19 cellular contexts compared by ENCODE assay signal in the genomic region with DNA sequence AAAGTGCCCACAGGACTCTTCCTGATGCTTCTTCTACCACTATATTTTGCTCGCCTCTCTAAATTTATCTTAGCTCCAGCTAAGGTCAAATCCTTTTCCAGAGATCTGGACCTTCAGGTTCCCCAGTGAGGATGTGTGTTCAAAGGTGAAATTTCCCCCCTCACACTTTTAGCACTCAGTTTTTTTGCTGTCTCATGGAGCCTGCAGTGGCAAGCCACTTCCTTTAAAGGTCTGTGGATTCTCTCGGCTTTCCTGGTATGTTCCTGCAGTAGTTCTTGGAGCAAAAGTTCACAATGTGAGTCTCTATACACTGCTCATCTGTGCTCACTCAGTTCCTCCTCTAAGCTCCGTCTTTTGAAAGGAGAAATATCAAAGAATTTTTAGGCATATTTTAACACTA.
DNase-seq lines count a peak whose midpoint lies in the region; ATAC-seq and TF ChIP-seq lines count a peak whose summit lies in the region.
"Had no signal": no experiment of that assay in that cellular context is flagged by ENCODE, and none has a peak within 500 bp of the region (broad histone marks: within the 10 kb centered on the region; RNA-seq: fewer than 3 reads in every experiment).

No MANE protein-coding gene starts in this region.

- peaks cover 28% of the 10 kb centered on the region for H3K9me3 ChIP-seq in H9 (ENCODE audit: control insufficient read depth, low read depth, low read length)
- peaks cover 0 to 8% (median 0%) of the 10 kb centered on the region in 3 donors for H3K9me3 ChIP-seq in gastroesophageal sphincter

- intact Hi-C loops in sciatic nerve (cut with DNase I): no loop called here

- no peak overlapping the region for H3K4ac ChIP-seq in H9 (ENCODE audit: low read depth, low read length)

- H3K4me3 ChIP-seq in gastroesophageal sphincter: no peak overlapping the region
- H3K4me3 ChIP-seq: heart left ventricle, stomach had no signal

- H3K27ac Mint-ChIP-seq in H9: peak overlapping the region in 2 of 3 experiments; percentile 14 to 75; a peak in 3 of 7 replicates
- H3K27ac Mint-ChIP-seq in WTC11: peak overlapping the region; percentile 90
- H3K27ac Mint-ChIP-seq: dendritic cell treated with granulocyte-macrophage colony-stimulating factor and Interleukin-4, amounts not matched to agents 40 ng/mL and 50 ng/mL, for 4 days; T-helper 2 cell treated with Interferon-gamma antibody and Interleukin-4, amounts not matched to agents 5 μg/mL and 100 μg/mL, for 36 hours had no signal

- H3K14ac ChIP-seq in H9 (ENCODE audit: insufficient read depth, low read length): no peak overlapping the region

- peaks cover 20 to 24% of the 10 kb centered on the region in 2 experiments for H3K9me3 Mint-ChIP-seq in H9
- peaks cover 40% of the 10 kb centered on the region for H3K9me3 Mint-ChIP-seq in WTC11

- H3K4me3 Mint-ChIP-seq in H9 (no peak overlapping the region), WTC11 (no peak overlapping the region)
- H3K4me3 Mint-ChIP-seq: dendritic cell treated with granulocyte-macrophage colony-stimulating factor and Interleukin-4, amounts not matched to agents 40 ng/mL and 50 ng/mL, for 4 days; T-helper 2 cell treated with Interferon-gamma antibody and Interleukin-4, amounts not matched to agents 5 μg/mL and 100 μg/mL, for 36 hours had no signal

- peak; percentile 17; the same call in 1 of the 2 replicates for ATAC-seq in WTC11
- peak; percentile 43 for ATAC-seq in gastroesophageal sphincter
- peak; percentile 42 for ATAC-seq in sciatic nerve
- ATAC-seq: heart left ventricle, right cardiac atrium had no signal

- no peak overlapping the region for H3K18ac ChIP-seq in H9 (ENCODE audit: insufficient read length, low read depth, low read length)

- no peak for TF ChIP-seq EP300 in gastroesophageal sphincter (IDR thresholded peaks at IDR 0.05)

- no peaks in the 10 kb centered on the region for H3K79me1 ChIP-seq in H9 (ENCODE audit: insufficient read depth, low read depth, low read length, poor library complexity, severe bottlenecking)

- CTCF ChIA-PET in WTC11 (lab: Charles Lee): no interaction called here

- H3K23me2 ChIP-seq in H9 (ENCODE audit: insufficient read length, low read depth, low read length, poor library complexity, severe bottlenecking): no peaks in the 10 kb centered on the region

- no peak overlapping the region for H2BK12ac ChIP-seq in H9 (ENCODE audit: insufficient read length, low read depth, low read length)

- no peaks in the 10 kb centered on the region for H3K27me3 ChIP-seq in H9 (ENCODE audit: insufficient read depth, low read length)
- no peaks in the 10 kb centered on the region for H3K27me3 ChIP-seq in gastroesophageal sphincter
- H3K27me3 ChIP-seq: heart left ventricle, stomach had no signal

- no peak overlapping the region for H3K9ac ChIP-seq in H9 (ENCODE audit: extremely low read depth, insufficient read length, low read length)

- H3K27ac ChIP-seq in H9 (ENCODE audit: insufficient read length, low read depth, low read length): no peak overlapping the region
- H3K27ac ChIP-seq in gastroesophageal sphincter: peak overlapping the region in 3 of 4 donors; percentile 64 to 83 (median 78)

- H3K4me1 ChIP-seq in H9 (ENCODE audit: insufficient read depth, low read length): no peaks in the 10 kb centered on the region; the same call in 1 of the 2 replicates
- H3K4me1 ChIP-seq in gastroesophageal sphincter: peaks cover 0 to 14% (median 0%) of the 10 kb centered on the region in 3 donors
- H3K4me1 ChIP-seq: heart left ventricle had no signal

- no peak overlapping the region for H4K91ac ChIP-seq in H9 (ENCODE audit: insufficient read length, low read depth, low read length)

- DNase-seq in H9: no peak
- DNase-seq in WTC11 (ENCODE audit: low spot score): no peak
- DNase-seq in sciatic nerve (ENCODE audit: low spot score): no peak
- no peak for DNase-seq in NCI-H69 (lab: John Stamatoyannopoulos, UW)
- DNase-seq in SKM-1 (lab: John Stamatoyannopoulos, UW; ENCODE audit: unreplicated experiment): no peak
- no peak for DNase-seq in midbrain (lab: John Stamatoyannopoulos, UW)
- no peak for DNase-seq in NCI-H2029 (lab: John Stamatoyannopoulos, UW)
- DNase-seq: activated CD8-positive, alpha-beta memory T cell treated with anti-CD3 and anti-CD28 coated beads, Interleukin-2, amount 50 U/mL, for 4 hours; DND-41; heart left ventricle; NCI-H1930; NCI-H446 treated with DMSO at 0.1 percent for 48 hours; right cardiac atrium; SIG-M5; stimulated activated CD4-positive, alpha-beta T cell treated with anti-CD3 and anti-CD28 coated beads, Interleukin-1b, Interleukin-23, amount 100 ng/mL, for 48 hours; stomach had no signal

- TF ChIP-seq POLR2A in gastroesophageal sphincter (IDR thresholded peaks at IDR 0.05): no peak

- no peak for TF ChIP-seq CTCF in H9 (conservative IDR thresholded peaks at IDR 0.05)
- no peak for TF ChIP-seq CTCF in WTC11 (IDR thresholded peaks at IDR 0.05)
- no peak for TF ChIP-seq CTCF in gastroesophageal sphincter (IDR thresholded peaks at IDR 0.05)

- H3K4me1 Mint-ChIP-seq in H9 (peaks cover 16 to 19% of the 10 kb centered on the region in 2 experiments), WTC11 (peaks cover 42% of the 10 kb centered on the region)

- no peak overlapping the region for H2BK120ac ChIP-seq in H9 (ENCODE audit: low read depth, low read length, poor library complexity, severe bottlenecking)

- H2BK20ac ChIP-seq in H9 (ENCODE audit: low read depth, low read length, poor library complexity, severe bottlenecking): no peak overlapping the region

- no peak overlapping the region for H2BK15ac ChIP-seq in H9 (ENCODE audit: low read depth, low read length)

- H3K36me3 Mint-ChIP-seq in H9 (ENCODE audit: insufficient read depth in 1 of 3, low read depth in 3 of 3) (peaks cover 22 to 45% (median 32%) of the 10 kb centered on the region in 3 experiments), WTC11 (peaks cover 70% of the 10 kb centered on the region)

- no peak overlapping the region for H4K8ac ChIP-seq in H9 (replicated peaks; ENCODE audit: insufficient read length, low read depth, low read length)

- H4K5ac ChIP-seq in H9 (ENCODE audit: insufficient read length, low read depth, low read length): no peak overlapping the region

- H3K27me3 Mint-ChIP-seq in H9 (ENCODE audit: low read depth) (no peaks in the 10 kb centered on the region; the same call in 1 of the 2 replicates), WTC11 (ENCODE audit: low read depth) (no peaks in the 10 kb centered on the region; the same call in 1 of the 2 replicates)
- H3K27me3 Mint-ChIP-seq: dendritic cell treated with granulocyte-macrophage colony-stimulating factor and Interleukin-4, amounts not matched to agents 40 ng/mL and 50 ng/mL, for 4 days had no signal

- H2BK5ac ChIP-seq in H9 (ENCODE audit: insufficient read length, low read length): no peak overlapping the region

- no peaks in the 10 kb centered on the region for H4K20me1 ChIP-seq in H9 (ENCODE audit: control insufficient read depth, insufficient read depth, insufficient read length)

- no peak overlapping the region for H3K4me2 ChIP-seq in H9 (ENCODE audit: insufficient read depth, insufficient read length, low read length)

- no CpG with 5 or more reads among the region's 3 CpGs for WGBS in H9 (ENCODE audit: extremely low coverage, insufficient read length, low lambda C conversion rate)
- WGBS in gastroesophageal sphincter (ENCODE audit: low coverage in 1 of 2), 2 donors: 10 to 19% methylated on average over 3 of the region's 3 CpGs

- no peak overlapping the region for H3T11ph ChIP-seq in H9 (ENCODE audit: low read length)

- POLR2A ChIA-PET in WTC11 (lab: Charles Lee): no interaction called here

- no peak overlapping the region for H3K56ac ChIP-seq in H9 (ENCODE audit: insufficient read length, low read depth, low read length)

- H3K79me2 ChIP-seq in H9 (ENCODE audit: insufficient read depth, low read length): 0 out of 2 replicates have a peak, but pooled peaks cover 2% of the 10 kb centered on the region

- no peak overlapping the region for H3K23ac ChIP-seq in H9 (ENCODE audit: insufficient read length, low read depth, low read length)

- H3K36me3 ChIP-seq in gastroesophageal sphincter: no peaks in the 10 kb centered on the region
- H3K36me3 ChIP-seq: heart left ventricle, stomach had no signal

- H2AFZ ChIP-seq in H9 (ENCODE audit: low read length): no peak overlapping the region

- H2AK5ac ChIP-seq in H9 (ENCODE audit: insufficient read length, low read length): no peak overlapping the region

TF ChIP-seq in WTC11, 78 proteins besides CTCF, POLR2A, EP300 and RAD21 (continues in another document):
- no peak for TF ChIP-seq ZNF121 (CRISPR knock-in tag; IDR thresholded peaks at IDR 0.05)
- TF ChIP-seq SMAD4 (CRISPR knock-in tag; IDR thresholded peaks at IDR 0.05): no peak
- no peak for TF ChIP-seq TEAD4 (CRISPR knock-in tag; IDR thresholded peaks at IDR 0.05)
- TF ChIP-seq JAZF1 (CRISPR knock-in tag; IDR thresholded peaks at IDR 0.05): no peak
- TF ChIP-seq ZNF232 (CRISPR knock-in tag; IDR thresholded peaks at IDR 0.05): no peak
- no peak for TF ChIP-seq SMAD3 (CRISPR knock-in tag; IDR thresholded peaks at IDR 0.05; ENCODE audit: borderline replicate concordance)
- TF ChIP-seq, protein P1, sequence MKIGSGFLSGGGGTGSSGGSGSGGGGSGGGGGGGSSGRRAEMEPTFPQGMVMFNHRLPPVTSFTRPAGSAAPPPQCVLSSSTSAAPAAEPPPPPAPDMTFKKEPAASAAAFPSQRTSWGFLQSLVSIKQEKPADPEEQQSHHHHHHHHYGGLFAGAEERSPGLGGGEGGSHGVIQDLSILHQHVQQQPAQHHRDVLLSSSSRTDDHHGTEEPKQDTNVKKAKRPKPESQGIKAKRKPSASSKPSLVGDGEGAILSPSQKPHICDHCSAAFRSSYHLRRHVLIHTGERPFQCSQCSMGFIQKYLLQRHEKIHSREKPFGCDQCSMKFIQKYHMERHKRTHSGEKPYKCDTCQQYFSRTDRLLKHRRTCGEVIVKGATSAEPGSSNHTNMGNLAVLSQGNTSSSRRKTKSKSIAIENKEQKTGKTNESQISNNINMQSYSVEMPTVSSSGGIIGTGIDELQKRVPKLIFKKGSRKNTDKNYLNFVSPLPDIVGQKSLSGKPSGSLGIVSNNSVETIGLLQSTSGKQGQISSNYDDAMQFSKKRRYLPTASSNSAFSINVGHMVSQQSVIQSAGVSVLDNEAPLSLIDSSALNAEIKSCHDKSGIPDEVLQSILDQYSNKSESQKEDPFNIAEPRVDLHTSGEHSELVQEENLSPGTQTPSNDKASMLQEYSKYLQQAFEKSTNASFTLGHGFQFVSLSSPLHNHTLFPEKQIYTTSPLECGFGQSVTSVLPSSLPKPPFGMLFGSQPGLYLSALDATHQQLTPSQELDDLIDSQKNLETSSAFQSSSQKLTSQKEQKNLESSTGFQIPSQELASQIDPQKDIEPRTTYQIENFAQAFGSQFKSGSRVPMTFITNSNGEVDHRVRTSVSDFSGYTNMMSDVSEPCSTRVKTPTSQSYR (CRISPR knock-in tag; IDR thresholded peaks at IDR 0.05): no peak
